ENCODE assay signal across 9 cellular contexts in the genomic region with DNA sequence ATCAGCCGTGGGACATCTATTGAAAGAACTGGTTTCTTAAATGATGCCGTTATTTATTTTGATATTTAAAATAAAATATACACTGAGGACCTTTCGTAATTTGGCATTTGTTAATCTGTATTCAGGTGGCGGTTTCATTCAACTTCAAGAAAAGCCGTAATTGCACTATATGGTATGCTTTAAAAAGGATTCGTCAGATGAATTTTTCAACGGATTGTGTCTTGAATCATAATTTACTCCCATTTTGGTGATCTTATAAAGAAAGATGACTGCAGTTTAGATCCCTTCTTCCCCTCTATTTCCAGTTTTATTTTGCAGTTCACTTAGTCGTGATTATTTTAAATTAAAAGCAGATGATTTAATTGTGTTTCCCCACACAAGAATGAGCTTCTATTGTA. TPM values are rescaled to one million over a fixed set of nuclear protein-coding genes. Genes with fewer than 3 reads are reported as not detected.
DNase-seq lines count a peak whose midpoint lies in the region; ATAC-seq and TF ChIP-seq lines count a peak whose summit lies in the region.
"Had no signal": no experiment of that assay in that cellular context is flagged by ENCODE, and none has a peak within 500 bp of the region (broad histone marks: within the 10 kb centered on the region; RNA-seq: fewer than 3 reads in every experiment).

No MANE protein-coding gene starts in this region.

- no peaks in the 10 kb centered on the region for H3K36me3 ChIP-seq in left ventricle myocardium inferior
- H3K36me3 ChIP-seq in body of pancreas (replicated peaks in 1 of 2; ENCODE audit: insufficient read depth in 1 of 2, low read depth in 2 of 2), result no peaks in the 10 kb centered on the region
- H3K36me3 ChIP-seq in mesodermal cell (ENCODE audit: control insufficient read depth, insufficient read depth, low read length), result no peaks in the 10 kb centered on the region
- no peaks in the 10 kb centered on the region for H3K36me3 ChIP-seq in upper lobe of left lung

- H3K27me3 ChIP-seq in left ventricle myocardium inferior (ENCODE audit: low read depth), result peaks cover 2% of the 10 kb centered on the region
- H3K27me3 ChIP-seq in body of pancreas, result no peaks in the 10 kb centered on the region
- no peaks in the 10 kb centered on the region for H3K27me3 ChIP-seq in upper lobe of left lung

- DNase-seq in left ventricle myocardium inferior (no peak), Right ventricle myocardium superior (no peak), body of pancreas (no peak), upper lobe of left lung (no peak), NCI-H2196 (lab: John Stamatoyannopoulos, UW; ENCODE audit: unreplicated experiment) (no peak)
- DNase-seq: HCEC 1CT had no signal

- TF ChIP-seq POLR2A in body of pancreas (IDR thresholded peaks at IDR 0.05) (no peak), upper lobe of left lung (IDR thresholded peaks at IDR 0.05) (no peak)

- TF ChIP-seq CTCF in left ventricle myocardium inferior (IDR thresholded peaks at IDR 0.05; ENCODE audit: borderline replicate concordance) (no peak), body of pancreas (IDR thresholded peaks at IDR 0.05) (no peak), upper lobe of left lung (IDR thresholded peaks at IDR 0.05) (no peak)

- H3K4me1 ChIP-seq in left ventricle myocardium inferior, result peaks cover 17% of the 10 kb centered on the region
- peaks cover 18% of the 10 kb centered on the region for H3K4me1 ChIP-seq in body of pancreas
- no peaks in the 10 kb centered on the region for H3K4me1 ChIP-seq in mesodermal cell (ENCODE audit: control insufficient read depth, insufficient read depth, low read length, poor library complexity, severe bottlenecking)
- peaks cover 4 to 13% (median 6%) of the 10 kb centered on the region in 4 donors for H3K4me1 ChIP-seq in upper lobe of left lung

- no peak for TF ChIP-seq EP300 in upper lobe of left lung (IDR thresholded peaks at IDR 0.05)

- 21 to 22% methylated on average over 8 of the region's 8 CpGs for WGBS in body of pancreas, 2 donors
- 85 to 100% methylated on average over 2 to 3 of the region's 8 CpGs for WGBS in mesodermal cell (ENCODE audit: insufficient coverage in 2 of 2), 2 experiments
- WGBS in upper lobe of left lung, 2 donors, result 41% methylated on average over 8 of the region's 8 CpGs

- ATAC-seq in Right ventricle myocardium superior (ENCODE audit: poor library complexity) (no peak), body of pancreas (no peak), upper lobe of left lung (ENCODE audit: low FRiP score in 2 of 2) (no peak), HG03196 (IDR thresholded peaks at IDR 0.05; ENCODE audit: unreplicated experiment) (no peak), GM19397 (IDR thresholded peaks at IDR 0.05; ENCODE audit: unreplicated experiment) (no peak)

- intact Hi-C loops in left ventricle myocardium inferior (cut with micrococcal nuclease), result no loop called here
- intact Hi-C loops in Right ventricle myocardium superior (cut with DNase I), result no loop called here
- intact Hi-C loops in body of pancreas (cut with DNase I), result no loop called here

- no peaks in the 10 kb centered on the region for H3K9me3 ChIP-seq in left ventricle myocardium inferior (replicated peaks)
- H3K9me3 ChIP-seq in body of pancreas, result no peaks in the 10 kb centered on the region
- H3K9me3 ChIP-seq in mesodermal cell (ENCODE audit: control insufficient read depth, low read length), result no peaks in the 10 kb centered on the region
- H3K9me3 ChIP-seq in upper lobe of left lung, result no peaks in the 10 kb centered on the region

- H3K4me3 ChIP-seq in left ventricle myocardium inferior (peak overlapping the region; percentile 73), body of pancreas (peak overlapping the region; percentile 34 to 73), mesodermal cell (ENCODE audit: extremely low read depth, insufficient read depth, low read length, poor library complexity, severe bottlenecking) (peak overlapping the region; percentile 53), upper lobe of left lung (peak overlapping the region in 3 of 4 donors; percentile 52 to 70 (median 68))

- H3K27ac ChIP-seq in left ventricle myocardium inferior (replicated peaks) (no peak overlapping the region), body of pancreas (peak overlapping the region in 2 of 4 donors; percentile 85 to 93), mesodermal cell (ENCODE audit: low read depth, low read length, severe bottlenecking) (no peak overlapping the region), upper lobe of left lung (peak overlapping the region in 2 of 4 donors; percentile 84 to 87)

RNA-seq across cellular contexts. Expression of gene KLHL32, which starts 0.8 kb away (rescaled TPM):
- 2.2 TPM for total RNA-seq in left ventricle myocardium inferior
- 1.7 TPM for total RNA-seq in Right ventricle myocardium superior
- 1 to 10 TPM in 1 of 2 donors, under 1 TPM in 1; 0.78 to 1.3 TPM for total RNA-seq in body of pancreas
- 0.15 TPM for polyA plus RNA-seq in mesodermal cell (2013, experiment 1 of 2)
- polyA plus RNA-seq in mesodermal cell (2013, experiment 2 of 2), result not detected
- 1 to 10 TPM in 5 of 6 donors, under 1 TPM in 1; 0.72 to 9.5 (median 1.2) TPM for total RNA-seq in upper lobe of left lung

RNA-seq across cellular contexts. Expression of gene NDUFAF4, which starts 27.6 kb away (rescaled TPM):
- 97.1 TPM for total RNA-seq in left ventricle myocardium inferior
- 101 TPM for total RNA-seq in Right ventricle myocardium superior
- 10 to 100 TPM in 1 of 2 donors, 1 to 10 TPM in 1; 6.2 to 42.2 TPM for total RNA-seq in body of pancreas
- 53.8 TPM for polyA plus RNA-seq in mesodermal cell (2013, experiment 1 of 2)
- polyA plus RNA-seq in mesodermal cell (2013, experiment 2 of 2), result 61.7 TPM
- total RNA-seq in upper lobe of left lung, result 10 to 100 TPM; 12.3 to 24.5 (median 17.4) TPM
